ENCODE assay signal across 9 cellular contexts in genomic region chr14:55028066-55028465, GRCh38. TPM values are rescaled to one million over a fixed set of nuclear protein-coding genes. Genes with fewer than 3 reads are reported as not detected.
DNase-seq lines count a peak whose midpoint lies in the region; ATAC-seq, FAIRE-seq and TF ChIP-seq lines count a peak whose summit lies in the region.
"Had no signal": no experiment of that assay in that cellular context is flagged by ENCODE, and none has a peak within 500 bp of the region (broad histone marks: within the 10 kb centered on the region; RNA-seq: fewer than 3 reads in every experiment).

No MANE protein-coding gene starts in this region.

- H3K4ac ChIP-seq in mesendoderm (ENCODE audit: low read depth, low read length), result no peak overlapping the region

- FAIRE-seq in A549 (lab: Jason Lieb, UNC) (no peak), astrocyte (lab: Jason Lieb, UNC) (no peak)
- FAIRE-seq: frontal cortex had no signal

- H3K79me2 ChIP-seq in astrocyte (ENCODE audit: insufficient read depth, low read length) (peaks cover 88% of the 10 kb centered on the region), mesendoderm (ENCODE audit: control insufficient read depth, insufficient read depth, low read length) (peaks cover 34% of the 10 kb centered on the region)

- no peak overlapping the region for H2BK120ac ChIP-seq in mesendoderm (ENCODE audit: low read depth, low read length)

- TF ChIP-seq EP300 in A549 (IDR thresholded peaks at IDR 0.05), result no peak

- POLR2A ChIA-PET in A549 (lab: Yijun Ruan, JAX), result interaction anchor here (1.0 kb wide), 1 partner anchor 23 kb away, joined by 6 read pairs; the partner anchor contains the start of gene MAPK1IP1L

- no peak overlapping the region for H2AFZ ChIP-seq in astrocyte (ENCODE audit: low read depth, low read length)

- no peak overlapping the region for H2BK15ac ChIP-seq in mesendoderm (replicated peaks; ENCODE audit: low read depth)

- peaks cover 32% of the 10 kb centered on the region for H4K20me1 ChIP-seq in astrocyte (ENCODE audit: insufficient read depth, low read length)

- no peak for TF ChIP-seq POLR2A in A549 (IDR thresholded peaks at IDR 0.05; ENCODE audit: low read length)

- H3K27ac ChIP-seq in A549 (peak overlapping the region; percentile 83 to 96), astrocyte (ENCODE audit: low read depth, low read length) (peak overlapping the region; percentile 92), mesendoderm (ENCODE audit: low read depth, low read length) (no peak overlapping the region)

- H2AK5ac ChIP-seq in mesendoderm (ENCODE audit: low read length), result no peak overlapping the region

- H2BK5ac ChIP-seq in mesendoderm (ENCODE audit: low read length), result no peak overlapping the region

- peak overlapping the region; percentile 69 for H3K4me3 ChIP-seq in A549
- peak overlapping the region; percentile 88 for H3K4me3 ChIP-seq in H7 (ENCODE audit: insufficient read depth, low read depth, low read length)
- peak overlapping the region; percentile 94 for H3K4me3 ChIP-seq in astrocyte (ENCODE audit: insufficient read depth, low read depth, low read length)
- H3K4me3 ChIP-seq in mesendoderm (ENCODE audit: low read length), result peak overlapping the region; percentile 84

- TF ChIP-seq CTCF in A549 (IDR thresholded peaks at IDR 0.05), result no peak
- TF ChIP-seq CTCF in astrocyte (IDR thresholded peaks at IDR 0.05; ENCODE audit: insufficient read depth, low read depth, low read length), result no peak

- 3% methylated on average over 8 of the region's 8 CpGs for WGBS in A549 (ENCODE audit: missing lambda C conversion rate)
- WGBS in mesendoderm (ENCODE audit: extremely low coverage, insufficient coverage, low lambda C conversion rate), result no CpG with 5 or more reads among the region's 8 CpGs

- peak overlapping the region; percentile 75 for H3K56ac ChIP-seq in mesendoderm (ENCODE audit: low read length)

- H3K9me3 ChIP-seq in A549 (no peaks in the 10 kb centered on the region), astrocyte (ENCODE audit: insufficient read depth, low read depth, low read length) (no peaks in the 10 kb centered on the region)

- H3K9ac ChIP-seq in astrocyte (ENCODE audit: low read length) (peak overlapping the region; percentile 93), mesendoderm (ENCODE audit: low read length) (peak overlapping the region; percentile 88)

- H3K27me3 ChIP-seq in H7 (ENCODE audit: control insufficient read depth, insufficient read depth, low read length) (no peaks in the 10 kb centered on the region), astrocyte (ENCODE audit: insufficient read depth, low read length) (no peaks in the 10 kb centered on the region), mesendoderm (ENCODE audit: insufficient read depth, low read length, poor library complexity) (no peaks in the 10 kb centered on the region)

- peak overlapping the region; percentile 97 for H3K27ac Mint-ChIP-seq in astrocyte (ENCODE audit: unreplicated experiment)

- CTCF ChIA-PET in A549 (lab: Yijun Ruan, JAX), result no interaction called here

- H3K27me3 Mint-ChIP-seq in astrocyte (ENCODE audit: low read depth, unreplicated experiment), result no peaks in the 10 kb centered on the region

- ATAC-seq in A549 (no peak), HG02759 (IDR thresholded peaks at IDR 0.05; ENCODE audit: unreplicated experiment) (no peak)

- DNase-seq in A549 (ENCODE audit: low read depth in 1 of 2, low spot score in 1 of 2) (no peak), H7 (no peak), astrocyte (ENCODE audit: low read depth) (no peak), mesendoderm (no peak), SIG-M5 (lab: John Stamatoyannopoulos, UW) (no peak), globus pallidus (ENCODE audit: low spot score) (no peak), NCI-H2227 treated with DMSO at 0.1 percent for 48 hours (lab: John Stamatoyannopoulos, UW) (no peak)

- H3K36me3 ChIP-seq in H7 (replicated peaks; ENCODE audit: control insufficient read depth, insufficient read depth, low read length), result 0 out of 2 replicates have a peak, but pooled peaks cover 1% of the 10 kb centered on the region
- no peaks in the 10 kb centered on the region for H3K36me3 ChIP-seq in astrocyte (ENCODE audit: insufficient read depth, low read length)
- H3K36me3 ChIP-seq in mesendoderm (ENCODE audit: control insufficient read depth, insufficient read depth, low read length), result no peaks in the 10 kb centered on the region

- no peaks in the 10 kb centered on the region for H3K79me1 ChIP-seq in mesendoderm (ENCODE audit: low read length)

- no peak overlapping the region for H4K5ac ChIP-seq in mesendoderm (ENCODE audit: low read length)

- H3K36me3 Mint-ChIP-seq in astrocyte (ENCODE audit: low read depth, unreplicated experiment), result no peaks in the 10 kb centered on the region

- H3K4me2 ChIP-seq in A549 (peak overlapping the region; percentile 83), astrocyte (ENCODE audit: low read length) (peak overlapping the region; percentile 87), mesendoderm (ENCODE audit: low read length) (peak overlapping the region; percentile 29)

- no peak overlapping the region for H3K23ac ChIP-seq in mesendoderm (ENCODE audit: low read length)

- H4K8ac ChIP-seq in mesendoderm (ENCODE audit: low read depth, low read length), result no peak overlapping the region

- H3K18ac ChIP-seq in mesendoderm (ENCODE audit: low read length), result no peak overlapping the region

- H3K4me3 Mint-ChIP-seq in astrocyte (ENCODE audit: unreplicated experiment), result peak overlapping the region; percentile 96

- H3K4me1 ChIP-seq in A549, result peaks cover 52% of the 10 kb centered on the region
- H3K4me1 ChIP-seq in astrocyte (ENCODE audit: insufficient read depth, low read length), result peaks cover 23% of the 10 kb centered on the region
- peaks cover 5% of the 10 kb centered on the region for H3K4me1 ChIP-seq in mesendoderm (ENCODE audit: control insufficient read depth, low read depth, low read length)

- H3K4me1 Mint-ChIP-seq in astrocyte (ENCODE audit: low read depth, unreplicated experiment), result peaks cover 30% of the 10 kb centered on the region

- H3K9me3 Mint-ChIP-seq in astrocyte (ENCODE audit: unreplicated experiment), result no peaks in the 10 kb centered on the region

- TF ChIP-seq RAD21 in A549 (conservative IDR thresholded peaks at IDR 0.05 in 1 of 2, IDR thresholded peaks at IDR 0.05 in 1 of 2), result no peak

TF ChIP-seq in A549, 52 proteins besides CTCF, POLR2A, EP300 and RAD21:
- TF ChIP-seq RNF2 (IDR thresholded peaks at IDR 0.05; ENCODE audit: borderline replicate concordance, low read depth), result no peak

RNA-seq across cellular contexts. Expression of gene SOCS4, which starts 1.0 kb away (rescaled TPM):
- polyA plus RNA-seq in A549 (2011; rRNA removed) (15.3 and 15.9 TPM in 2 replicates), A549 (2017; fragmentation: RNase III; extraction: RNeasy Plus Mini Kit Qiagen cat#74134 plus additional on column Dnase treatment) (16.4 to 20.7 TPM (median 18.4 TPM) in 3 replicates)
- polyA plus RNA-seq in A549 (2012; cell fraction: cytosol; rRNA removed), result 3.0 TPM in 2 replicates
- polyA plus RNA-seq in A549 (2012; cell fraction: nucleus; rRNA removed), result 1.6 and 2.8 TPM in 2 replicates
- polyA minus RNA-seq in A549 (2011; rRNA and poly(A)+ RNA removed), result 26.5 and 26.9 TPM in 2 replicates
- 7.7 and 9.8 TPM in 2 replicates for total RNA-seq in H7 (2014; rRNA removed; shearing (Covaris generic))
- total RNA-seq in astrocyte, result 25.2 and 30.5 TPM in 2 replicates
- 10.3 TPM for polyA plus RNA-seq in mesendoderm (2013, experiment 1 of 2)
- polyA plus RNA-seq in mesendoderm (2013, experiment 2 of 2), result 10.3 TPM

RNA-seq across cellular contexts. Expression of gene WDHD1, which starts 1.2 kb away (rescaled TPM):
- polyA plus RNA-seq in A549 (2011; rRNA removed), result 21.1 and 35.6 TPM in 2 replicates
- polyA plus RNA-seq in A549 (2012; cell fraction: cytosol; rRNA removed), result 5.8 and 6.0 TPM in 2 replicates
- polyA plus RNA-seq in A549 (2012; cell fraction: nucleus; rRNA removed), result 3.5 and 3.9 TPM in 2 replicates
- polyA plus RNA-seq in A549 (2017; fragmentation: RNase III; extraction: RNeasy Plus Mini Kit Qiagen cat#74134 plus additional on column Dnase treatment), result 14.4 to 16.3 TPM (median 16.0 TPM) in 3 replicates
- 17.9 and 19.7 TPM in 2 replicates for polyA minus RNA-seq in A549 (2011; rRNA and poly(A)+ RNA removed)
- total RNA-seq in H7 (2014; rRNA removed; shearing (Covaris generic)), result 39.4 and 70.4 TPM in 2 replicates
- total RNA-seq in astrocyte, result 7.2 and 9.3 TPM in 2 replicates
- polyA plus RNA-seq in mesendoderm (2013, experiment 1 of 2), result 23.4 TPM
- 22.4 TPM for polyA plus RNA-seq in mesendoderm (2013, experiment 2 of 2)

RNA-seq across cellular contexts. Expression of gene MAPK1IP1L, which starts 23.4 kb away (rescaled TPM):
- polyA plus RNA-seq in A549 (2011; rRNA removed) (72.3 and 76.1 TPM in 2 replicates), A549 (2017; fragmentation: RNase III; extraction: RNeasy Plus Mini Kit Qiagen cat#74134 plus additional on column Dnase treatment) (42.9 to 48.2 TPM (median 43.0 TPM) in 3 replicates)
- 145 and 182 TPM in 2 replicates for polyA plus RNA-seq in A549 (2012; cell fraction: cytosol; rRNA removed)
- 144 and 188 TPM in 2 replicates for polyA plus RNA-seq in A549 (2012; cell fraction: nucleus; rRNA removed)
- polyA minus RNA-seq in A549 (2011; rRNA and poly(A)+ RNA removed), result 284 and 330 TPM in 2 replicates
- 45.7 and 51.0 TPM in 2 replicates for total RNA-seq in H7 (2014; rRNA removed; shearing (Covaris generic))
- total RNA-seq in astrocyte, result 106 and 111 TPM in 2 replicates
- polyA plus RNA-seq in mesendoderm (2013, experiment 1 of 2), result 148 TPM
- 159 TPM for polyA plus RNA-seq in mesendoderm (2013, experiment 2 of 2)

Comparison
In these comparisons a context has a peak if more than half of its experiments do, and no peak if none do; other contexts are left out.
1. H3K4me2 ChIP-seq: peak in every context shown above with its lines; median percentile 87 in astrocyte; 83 in A549; 29 in mesendoderm.